In genomic region chr19:3768015-3768747, GRCh38 we compare ENCODE assay signal across 34 cellular contexts. TPM values are rescaled to one million over a fixed set of nuclear protein-coding genes. Genes with fewer than 3 reads are reported as not detected.
"Had no signal": no experiment of that assay in that cellular context is flagged by ENCODE, and none has a peak within 500 bp of the region (broad histone marks: within the 10 kb centered on the region; RNA-seq: fewer than 3 reads in every experiment).

No MANE protein-coding gene starts in this region.

- FAIRE-seq: frontal cortex had no signal

- DNase-seq: activated CD4-positive, alpha-beta memory T cell treated with anti-CD3 and anti-CD28 coated beads for 36 hours; activated CD4-positive, alpha-beta T cell treated with anti-CD3 and anti-CD28 coated beads, Interleukin-2, amount 10 ng/mL, durations not matched to agents 24 days and 14 days; activated CD4-positive, CD25-positive, alpha-beta regulatory T cell treated with anti-CD3 and anti-CD28 coated beads, Interleukin-2, amount 50 U/mL, for 72 hours; activated CD8-positive, alpha-beta memory T cell treated with anti-CD3 and anti-CD28 coated beads, Interleukin-2, amount 50 U/mL, for 48 hours; activated gamma-delta T cell treated with Interleukin-2 at 50 U/mL for 16 hours; activated naive CD8-positive, alpha-beta T cell treated with anti-CD3 and anti-CD28 coated beads for 36 hours; activated T-cell treated with anti-CD3 and anti-CD28 coated beads, Interleukin-2, amount 50 U/mL, for 24 hours; adrenal gland; aorta; body of pancreas; cortex of kidney; esophagus squamous epithelium; left lung; lower lobe of right lung; mesendoderm; natural killer cell; occipital lobe; psoas muscle; stimulated activated CD4-positive, alpha-beta T cell treated with anti-CD3 and anti-CD28 coated beads, Interleukin-1b, Interleukin-23, amount 100 ng/mL, for 48 hours; stimulated activated CD4-positive, alpha-beta T cell treated with anti-CD3 and anti-CD28 coated beads, Interleukin-4, amount 100 ng/mL, for 4 hours; stimulated activated CD8-positive, alpha-beta memory T cell treated with anti-CD3 and anti-CD28 coated beads, Interleukin-4, amount 100 ng/mL, for 48 hours; stomach; T-helper 17 cell; T1000; thyroid gland; upper lobe of right lung had no signal

- H3K27ac ChIP-seq: adrenal gland, body of pancreas, cardiac muscle cell, esophagus squamous epithelium, left lung, lower lobe of right lung, neural progenitor cell, parathyroid adenoma, psoas muscle, stomach, thyroid gland, upper lobe of right lung had no signal

- ATAC-seq: body of pancreas; left lung; lower lobe of right lung; natural killer cell; stimulated activated memory B cell treated with anti-CD40 and anti-IgM and Interleukin-4, amounts not matched to agents 10 μg/mL and 1 μg/mL and 100 μg/mL, for 72 hours; T-helper 17 cell; upper lobe of right lung had no signal

RNA-seq across cellular contexts. Expression of gene RAX2, which starts 3.8 kb away (rescaled TPM):
- total RNA-seq: activated CD4-positive, alpha-beta memory T cell treated with anti-CD3 and anti-CD28 coated beads for 36 hours; activated CD4-positive, alpha-beta T cell treated with anti-CD3 and anti-CD28 coated beads, Interleukin-2, amount 10 ng/mL, durations not matched to agents 24 days and 14 days; activated naive CD8-positive, alpha-beta T cell treated with anti-CD3 and anti-CD28 coated beads for 36 hours; adrenal gland; aorta; body of pancreas; cardiac muscle cell; cerebellum; esophagus squamous epithelium; left lung; lower lobe of right lung; mononuclear cell; natural killer cell; occipital lobe; psoas muscle; smooth muscle cell; stomach; T-helper 17 cell; thyroid gland; upper lobe of right lung had no signal

RNA-seq across cellular contexts. Expression of gene MATK, which starts 18.0 kb away (rescaled TPM):
- total RNA-seq: smooth muscle cell had no signal

RNA-seq across cellular contexts. Expression of gene TJP3, which starts 60.0 kb away (rescaled TPM):
- total RNA-seq: activated CD4-positive, alpha-beta T cell treated with anti-CD3 and anti-CD28 coated beads, Interleukin-2, amount 10 ng/mL, durations not matched to agents 24 days and 14 days; cerebellum; frontal cortex; occipital lobe had no signal
